Comparison of ENCODE assay signal across 1 cellular context in genomic region chr19:35740423-35741215, GRCh38.
TF ChIP-seq lines count a peak whose summit lies in the region.

No MANE protein-coding gene starts in this region.

TF ChIP-seq in liver, 16 proteins besides CTCF, POLR2A, EP300 and RAD21 (continued from another document):
- TF ChIP-seq RXRA (IDR thresholded peaks at IDR 0.05) (peak; percentile 26 to 49), GABPA (IDR thresholded peaks at IDR 0.05 in 1 of 2, conservative IDR thresholded peaks at IDR 0.05 in 1 of 2) (peak in 1 of 2 donors; percentile 70), HNF4A (conservative IDR thresholded peaks at IDR 0.05) (peak; percentile 49 to 63), ATF3 (IDR thresholded peaks at IDR 0.05) (no peak), HNF4G (IDR thresholded peaks at IDR 0.05) (peak; percentile 9), EGR1 (IDR thresholded peaks at IDR 0.05; ENCODE audit: low read depth in 2 of 2) (no peak)
